Comparison of ENCODE assay signal across 1 cellular context in genomic region chr17:74892974-74893911, GRCh38.
TF ChIP-seq lines count a peak whose summit lies in the region.

Gene FADS6 (minus strand): TSS chr17:74893633. CDS start chr17:74893595, 38 bp downstream.

TF ChIP-seq in HepG2, 621 proteins besides CTCF, POLR2A, EP300 and RAD21 (continued from another document and continues in another):
- TF ChIP-seq STAT6 (CRISPR knock-in tag; IDR thresholded peaks at IDR 0.05; ENCODE audit: borderline replicate concordance) (no peak), ZNF564 (CRISPR knock-in tag; IDR thresholded peaks at IDR 0.05) (no peak), ZNF670 (CRISPR knock-in tag; IDR thresholded peaks at IDR 0.05; ENCODE audit: borderline replicate concordance) (no peak), RFXAP (CRISPR knock-in tag; IDR thresholded peaks at IDR 0.05; ENCODE audit: borderline replicate concordance) (no peak), HNF4A (CRISPR knock-in tag; IDR thresholded peaks at IDR 0.05) (peak; percentile 57), RELA (CRISPR knock-in tag; IDR thresholded peaks at IDR 0.05) (no peak), MXI1 (IDR thresholded peaks at IDR 0.05; ENCODE audit: borderline replicate concordance, low read depth, low read length) (no peak), IRF2 (CRISPR knock-in tag; IDR thresholded peaks at IDR 0.05) (no peak), ZBTB42 (CRISPR knock-in tag; IDR thresholded peaks at IDR 0.05) (no peak), SALL1 (CRISPR knock-in tag; IDR thresholded peaks at IDR 0.05) (peak; percentile 13; the same call in 1 of the 2 replicates), ZNF276 (CRISPR knock-in tag; IDR thresholded peaks at IDR 0.05; ENCODE audit: low read depth) (no peak), ZNF337 (CRISPR knock-in tag; IDR thresholded peaks at IDR 0.05; ENCODE audit: borderline replicate concordance, low read depth) (no peak), ZNF34 (CRISPR knock-in tag; IDR thresholded peaks at IDR 0.05; ENCODE audit: borderline replicate concordance) (no peak), ELF3 (CRISPR knock-in tag; IDR thresholded peaks at IDR 0.05) (no peak), ZBTB34 (CRISPR knock-in tag; IDR thresholded peaks at IDR 0.05) (no peak), SP2 (CRISPR knock-in tag; IDR thresholded peaks at IDR 0.05) (no peak), MLXIP (CRISPR knock-in tag; IDR thresholded peaks at IDR 0.05; ENCODE audit: borderline replicate concordance) (no peak), ZNF441 (CRISPR knock-in tag; IDR thresholded peaks at IDR 0.05; ENCODE audit: borderline replicate concordance) (no peak), HBP1 (CRISPR knock-in tag; IDR thresholded peaks at IDR 0.05; ENCODE audit: low read depth) (no peak), TEF (CRISPR knock-in tag; IDR thresholded peaks at IDR 0.05) (no peak), ZNF788 (CRISPR knock-in tag; IDR thresholded peaks at IDR 0.05; ENCODE audit: borderline replicate concordance) (0 out of 2 replicates have a peak, but pooled peaks have one; percentile 1), ZNF75D (CRISPR knock-in tag; IDR thresholded peaks at IDR 0.05; ENCODE audit: borderline replicate concordance) (no peak), GABPB1 (CRISPR knock-in tag; IDR thresholded peaks at IDR 0.05) (peak; percentile 30; the same call in 1 of the 2 replicates), ZNF609 (CRISPR knock-in tag; IDR thresholded peaks at IDR 0.05; ENCODE audit: borderline replicate concordance) (no peak), CSRNP1 (CRISPR knock-in tag; IDR thresholded peaks at IDR 0.05) (no peak), ZNF451 (CRISPR knock-in tag; IDR thresholded peaks at IDR 0.05) (peak; percentile 62; the same call in 1 of the 2 replicates), TERF1 (CRISPR knock-in tag; IDR thresholded peaks at IDR 0.05) (no peak), ZNF782 (CRISPR knock-in tag; IDR thresholded peaks at IDR 0.05; ENCODE audit: borderline replicate concordance) (no peak), IKZF4 (CRISPR knock-in tag; IDR thresholded peaks at IDR 0.05; ENCODE audit: borderline replicate concordance, low read depth, not compliant biosample characterization) (peak; percentile 60), PTBP1 (IDR thresholded peaks at IDR 0.05; ENCODE audit: low read depth, low read length, poor library complexity, severe bottlenecking) (no peak), CENPT (CRISPR knock-in tag; IDR thresholded peaks at IDR 0.05; ENCODE audit: low read depth) (no peak), POGK (CRISPR knock-in tag; conservative IDR thresholded peaks at IDR 0.05) (no peak), ATF4 (CRISPR knock-in tag; IDR thresholded peaks at IDR 0.05) (no peak), ZNF879 (CRISPR knock-in tag; IDR thresholded peaks at IDR 0.05) (no peak)
